ENCODE assay signal across 1 cellular context in genomic region chr10:73161662-73162061, GRCh38.
TF ChIP-seq lines count a peak whose summit lies in the region.

No MANE protein-coding gene starts in this region.

TF ChIP-seq in K562, 482 proteins besides CTCF, POLR2A, EP300 and RAD21:
- no peak for TF ChIP-seq ZNF12 (CRISPR knock-in tag; IDR thresholded peaks at IDR 0.05)
- peak in 1 of 2 experiments; percentile 79; a peak in 2 of 3 replicates for TF ChIP-seq CBX3 (IDR thresholded peaks at IDR 0.05; ENCODE audit: borderline replicate concordance in 1 of 2, low read length in 2 of 2)
- peak; percentile 37; the same call in 1 of the 2 replicates for TF ChIP-seq TRIM28 (IDR thresholded peaks at IDR 0.05)
- TF ChIP-seq ZNF324 (CRISPR knock-in tag; IDR thresholded peaks at IDR 0.05) = peak; percentile 94
